ENCODE assay signal across 1 cellular context in the genomic region with DNA sequence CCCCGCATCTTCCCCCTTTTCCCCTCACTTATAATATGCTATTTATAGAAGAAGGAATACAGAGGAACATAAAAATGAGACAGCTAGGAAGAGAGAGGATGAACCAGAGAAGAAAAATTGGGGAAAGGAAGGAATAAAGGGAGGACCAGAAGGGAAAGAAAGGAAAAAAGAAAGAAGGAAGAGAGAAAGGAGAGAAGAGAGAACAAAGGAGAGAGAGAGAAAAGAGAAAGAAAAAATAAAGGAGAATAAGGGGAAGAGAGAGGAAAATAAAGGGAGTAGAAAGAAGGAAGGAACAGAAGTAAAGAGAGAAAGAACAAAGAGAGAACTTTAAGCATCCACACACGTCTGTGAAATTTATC.
TF ChIP-seq lines count a peak whose summit lies in the region.

No MANE protein-coding gene starts in this region.

TF ChIP-seq in K562, 482 proteins besides CTCF, POLR2A, EP300 and RAD21 (continued from another document and continues in another):
- TF ChIP-seq, protein P1, sequence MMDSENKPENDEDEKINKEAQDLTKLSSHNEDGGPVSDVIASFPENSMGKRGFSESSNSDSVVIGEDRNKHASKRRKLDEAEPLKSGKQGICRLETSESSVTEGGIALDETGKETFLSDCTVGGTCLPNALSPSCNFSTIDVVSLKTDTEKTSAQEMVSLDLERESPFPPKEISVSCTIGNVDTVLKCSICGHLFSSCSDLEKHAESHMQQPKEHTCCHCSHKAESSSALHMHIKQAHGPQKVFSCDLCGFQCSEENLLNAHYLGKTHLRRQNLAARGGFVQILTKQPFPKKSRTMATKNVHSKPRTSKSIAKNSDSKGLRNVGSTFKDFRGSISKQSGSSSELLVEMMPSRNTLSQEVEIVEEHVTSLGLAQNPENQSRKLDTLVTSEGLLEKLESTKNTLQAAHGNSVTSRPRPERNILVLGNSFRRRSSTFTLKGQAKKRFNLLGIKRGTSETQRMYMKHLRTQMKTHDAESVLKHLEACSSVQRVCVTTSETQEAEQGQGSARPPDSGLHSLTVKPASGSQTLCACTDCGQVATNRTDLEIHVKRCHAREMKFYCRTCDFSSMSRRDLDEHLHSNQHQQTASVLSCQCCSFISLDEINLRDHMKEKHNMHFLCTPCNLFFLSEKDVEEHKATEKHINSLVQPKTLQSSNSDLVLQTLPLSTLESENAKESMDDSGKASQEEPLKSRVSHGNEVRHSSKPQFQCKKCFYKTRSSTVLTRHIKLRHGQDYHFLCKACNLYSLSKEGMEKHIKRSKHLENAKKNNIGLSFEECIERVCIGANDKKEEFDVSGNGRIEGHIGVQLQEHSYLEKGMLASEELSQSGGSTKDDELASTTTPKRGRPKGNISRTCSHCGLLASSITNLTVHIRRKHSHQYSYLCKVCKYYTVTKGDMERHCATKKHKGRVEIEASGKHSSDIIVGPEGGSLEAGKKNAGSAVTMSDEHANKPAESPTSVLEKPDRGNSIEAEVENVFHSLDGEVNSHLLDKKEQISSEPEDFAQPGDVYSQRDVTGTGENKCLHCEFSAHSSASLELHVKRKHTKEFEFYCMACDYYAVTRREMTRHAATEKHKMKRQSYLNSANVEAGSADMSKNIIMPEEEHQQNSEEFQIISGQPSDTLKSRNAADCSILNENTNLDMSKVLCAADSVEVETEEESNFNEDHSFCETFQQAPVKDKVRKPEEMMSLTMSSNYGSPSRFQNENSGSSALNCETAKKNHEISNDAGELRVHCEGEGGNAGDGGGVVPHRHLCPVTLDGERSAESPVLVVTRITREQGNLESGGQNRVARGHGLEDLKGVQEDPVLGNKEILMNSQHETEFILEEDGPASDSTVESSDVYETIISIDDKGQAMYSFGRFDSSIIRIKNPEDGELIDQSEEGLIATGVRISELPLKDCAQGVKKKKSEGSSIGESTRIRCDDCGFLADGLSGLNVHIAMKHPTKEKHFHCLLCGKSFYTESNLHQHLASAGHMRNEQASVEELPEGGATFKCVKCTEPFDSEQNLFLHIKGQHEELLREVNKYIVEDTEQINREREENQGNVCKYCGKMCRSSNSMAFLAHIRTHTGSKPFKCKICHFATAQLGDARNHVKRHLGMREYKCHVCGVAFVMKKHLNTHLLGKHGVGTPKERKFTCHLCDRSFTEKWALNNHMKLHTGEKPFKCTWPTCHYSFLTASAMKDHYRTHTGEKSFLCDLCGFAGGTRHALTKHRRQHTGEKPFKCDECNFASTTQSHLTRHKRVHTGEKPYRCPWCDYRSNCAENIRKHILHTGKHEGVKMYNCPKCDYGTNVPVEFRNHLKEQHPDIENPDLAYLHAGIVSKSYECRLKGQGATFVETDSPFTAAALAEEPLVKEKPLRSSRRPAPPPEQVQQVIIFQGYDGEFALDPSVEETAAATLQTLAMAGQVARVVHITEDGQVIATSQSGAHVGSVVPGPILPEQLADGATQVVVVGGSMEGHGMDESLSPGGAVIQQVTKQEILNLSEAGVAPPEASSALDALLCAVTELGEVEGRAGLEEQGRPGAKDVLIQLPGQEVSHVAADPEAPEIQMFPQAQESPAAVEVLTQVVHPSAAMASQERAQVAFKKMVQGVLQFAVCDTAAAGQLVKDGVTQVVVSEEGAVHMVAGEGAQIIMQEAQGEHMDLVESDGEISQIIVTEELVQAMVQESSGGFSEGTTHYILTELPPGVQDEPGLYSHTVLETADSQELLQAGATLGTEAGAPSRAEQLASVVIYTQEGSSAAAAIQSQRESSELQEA (IDR thresholded peaks at IDR 0.05; ENCODE audit: low read depth) = 0 out of 2 replicates have a peak, but pooled peaks have one; percentile 45
- TF ChIP-seq NBN (IDR thresholded peaks at IDR 0.05; ENCODE audit: low read depth) = peak; percentile 66; the same call in 1 of the 2 replicates
- TF ChIP-seq, protein P2, sequence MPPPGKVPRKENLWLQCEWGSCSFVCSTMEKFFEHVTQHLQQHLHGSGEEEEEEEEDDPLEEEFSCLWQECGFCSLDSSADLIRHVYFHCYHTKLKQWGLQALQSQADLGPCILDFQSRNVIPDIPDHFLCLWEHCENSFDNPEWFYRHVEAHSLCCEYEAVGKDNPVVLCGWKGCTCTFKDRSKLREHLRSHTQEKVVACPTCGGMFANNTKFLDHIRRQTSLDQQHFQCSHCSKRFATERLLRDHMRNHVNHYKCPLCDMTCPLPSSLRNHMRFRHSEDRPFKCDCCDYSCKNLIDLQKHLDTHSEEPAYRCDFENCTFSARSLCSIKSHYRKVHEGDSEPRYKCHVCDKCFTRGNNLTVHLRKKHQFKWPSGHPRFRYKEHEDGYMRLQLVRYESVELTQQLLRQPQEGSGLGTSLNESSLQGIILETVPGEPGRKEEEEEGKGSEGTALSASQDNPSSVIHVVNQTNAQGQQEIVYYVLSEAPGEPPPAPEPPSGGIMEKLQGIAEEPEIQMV (tag; conservative IDR thresholded peaks at IDR 0.05; ENCODE audit: low read depth) = peak; percentile 52; the same call in 1 of the 2 replicates
- TF ChIP-seq, protein P3, sequence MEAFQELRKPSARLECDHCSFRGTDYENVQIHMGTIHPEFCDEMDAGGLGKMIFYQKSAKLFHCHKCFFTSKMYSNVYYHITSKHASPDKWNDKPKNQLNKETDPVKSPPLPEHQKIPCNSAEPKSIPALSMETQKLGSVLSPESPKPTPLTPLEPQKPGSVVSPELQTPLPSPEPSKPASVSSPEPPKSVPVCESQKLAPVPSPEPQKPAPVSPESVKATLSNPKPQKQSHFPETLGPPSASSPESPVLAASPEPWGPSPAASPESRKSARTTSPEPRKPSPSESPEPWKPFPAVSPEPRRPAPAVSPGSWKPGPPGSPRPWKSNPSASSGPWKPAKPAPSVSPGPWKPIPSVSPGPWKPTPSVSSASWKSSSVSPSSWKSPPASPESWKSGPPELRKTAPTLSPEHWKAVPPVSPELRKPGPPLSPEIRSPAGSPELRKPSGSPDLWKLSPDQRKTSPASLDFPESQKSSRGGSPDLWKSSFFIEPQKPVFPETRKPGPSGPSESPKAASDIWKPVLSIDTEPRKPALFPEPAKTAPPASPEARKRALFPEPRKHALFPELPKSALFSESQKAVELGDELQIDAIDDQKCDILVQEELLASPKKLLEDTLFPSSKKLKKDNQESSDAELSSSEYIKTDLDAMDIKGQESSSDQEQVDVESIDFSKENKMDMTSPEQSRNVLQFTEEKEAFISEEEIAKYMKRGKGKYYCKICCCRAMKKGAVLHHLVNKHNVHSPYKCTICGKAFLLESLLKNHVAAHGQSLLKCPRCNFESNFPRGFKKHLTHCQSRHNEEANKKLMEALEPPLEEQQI (IDR thresholded peaks at IDR 0.05) = 0 out of 2 replicates have a peak, but pooled peaks have one; percentile 15
- TF ChIP-seq, protein P4, sequence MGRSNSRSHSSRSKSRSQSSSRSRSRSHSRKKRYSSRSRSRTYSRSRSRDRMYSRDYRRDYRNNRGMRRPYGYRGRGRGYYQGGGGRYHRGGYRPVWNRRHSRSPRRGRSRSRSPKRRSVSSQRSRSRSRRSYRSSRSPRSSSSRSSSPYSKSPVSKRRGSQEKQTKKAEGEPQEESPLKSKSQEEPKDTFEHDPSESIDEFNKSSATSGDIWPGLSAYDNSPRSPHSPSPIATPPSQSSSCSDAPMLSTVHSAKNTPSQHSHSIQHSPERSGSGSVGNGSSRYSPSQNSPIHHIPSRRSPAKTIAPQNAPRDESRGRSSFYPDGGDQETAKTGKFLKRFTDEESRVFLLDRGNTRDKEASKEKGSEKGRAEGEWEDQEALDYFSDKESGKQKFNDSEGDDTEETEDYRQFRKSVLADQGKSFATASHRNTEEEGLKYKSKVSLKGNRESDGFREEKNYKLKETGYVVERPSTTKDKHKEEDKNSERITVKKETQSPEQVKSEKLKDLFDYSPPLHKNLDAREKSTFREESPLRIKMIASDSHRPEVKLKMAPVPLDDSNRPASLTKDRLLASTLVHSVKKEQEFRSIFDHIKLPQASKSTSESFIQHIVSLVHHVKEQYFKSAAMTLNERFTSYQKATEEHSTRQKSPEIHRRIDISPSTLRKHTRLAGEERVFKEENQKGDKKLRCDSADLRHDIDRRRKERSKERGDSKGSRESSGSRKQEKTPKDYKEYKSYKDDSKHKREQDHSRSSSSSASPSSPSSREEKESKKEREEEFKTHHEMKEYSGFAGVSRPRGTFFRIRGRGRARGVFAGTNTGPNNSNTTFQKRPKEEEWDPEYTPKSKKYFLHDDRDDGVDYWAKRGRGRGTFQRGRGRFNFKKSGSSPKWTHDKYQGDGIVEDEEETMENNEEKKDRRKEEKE (IDR thresholded peaks at IDR 0.05; ENCODE audit: borderline replicate concordance in 1 of 2, control insufficient read depth in 1 of 2, low read depth in 2 of 2, low read length in 1 of 2) = peak in 1 of 2 experiments; percentile 64; a peak in 1 of 4 replicates
- TF ChIP-seq, protein P5, sequence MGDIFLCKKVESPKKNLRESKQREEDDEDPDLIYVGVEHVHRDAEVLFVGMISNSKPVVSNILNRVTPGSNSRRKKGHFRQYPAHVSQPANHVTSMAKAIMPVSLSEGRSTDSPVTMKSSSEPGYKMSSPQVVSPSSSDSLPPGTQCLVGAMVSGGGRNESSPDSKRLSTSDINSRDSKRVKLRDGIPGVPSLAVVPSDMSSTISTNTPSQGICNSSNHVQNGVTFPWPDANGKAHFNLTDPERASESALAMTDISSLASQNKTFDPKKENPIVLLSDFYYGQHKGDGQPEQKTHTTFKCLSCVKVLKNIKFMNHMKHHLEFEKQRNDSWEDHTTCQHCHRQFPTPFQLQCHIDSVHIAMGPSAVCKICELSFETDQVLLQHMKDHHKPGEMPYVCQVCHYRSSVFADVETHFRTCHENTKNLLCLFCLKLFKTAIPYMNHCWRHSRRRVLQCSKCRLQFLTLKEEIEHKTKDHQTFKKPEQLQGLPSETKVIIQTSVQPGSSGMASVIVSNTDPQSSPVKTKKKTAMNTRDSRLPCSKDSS (IDR thresholded peaks at IDR 0.05; ENCODE audit: low read depth, partially characterized antibody) = peak; percentile 26
- no peak; the same call in 1 of the 2 replicates for TF ChIP-seq BRD4 (IDR thresholded peaks at IDR 0.05)
- TF ChIP-seq, protein P6, sequence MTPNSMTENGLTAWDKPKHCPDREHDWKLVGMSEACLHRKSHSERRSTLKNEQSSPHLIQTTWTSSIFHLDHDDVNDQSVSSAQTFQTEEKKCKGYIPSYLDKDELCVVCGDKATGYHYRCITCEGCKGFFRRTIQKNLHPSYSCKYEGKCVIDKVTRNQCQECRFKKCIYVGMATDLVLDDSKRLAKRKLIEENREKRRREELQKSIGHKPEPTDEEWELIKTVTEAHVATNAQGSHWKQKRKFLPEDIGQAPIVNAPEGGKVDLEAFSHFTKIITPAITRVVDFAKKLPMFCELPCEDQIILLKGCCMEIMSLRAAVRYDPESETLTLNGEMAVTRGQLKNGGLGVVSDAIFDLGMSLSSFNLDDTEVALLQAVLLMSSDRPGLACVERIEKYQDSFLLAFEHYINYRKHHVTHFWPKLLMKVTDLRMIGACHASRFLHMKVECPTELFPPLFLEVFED (CRISPR knock-in tag; conservative IDR thresholded peaks at IDR 0.05) = peak; percentile 95
- TF ChIP-seq DNMT1 (IDR thresholded peaks at IDR 0.05) = peak; percentile 74; the same call in 1 of the 2 replicates
- 0 out of 2 replicates have a peak, but pooled peaks have one; percentile 8 for TF ChIP-seq TEAD4 (IDR thresholded peaks at IDR 0.05; ENCODE audit: low read length)
- TF ChIP-seq TEAD4 (CRISPR knock-in tag; IDR thresholded peaks at IDR 0.05; ENCODE audit: borderline replicate concordance) = no peak
- 0 out of 2 replicates have a peak, but pooled peaks have one; percentile 11 for TF ChIP-seq MIER1 (IDR thresholded peaks at IDR 0.05; ENCODE audit: low read depth)
- peak; percentile 37 for TF ChIP-seq NCOA4 (IDR thresholded peaks at IDR 0.05; ENCODE audit: partially characterized antibody)
- peak; percentile 33 for TF ChIP-seq ASH1L (IDR thresholded peaks at IDR 0.05; ENCODE audit: borderline replicate concordance, low read depth, partially characterized antibody)
- no peak for TF ChIP-seq U2AF2 (optimal IDR thresholded peaks at IDR 0.05; ENCODE audit: low read depth, low read length)
- TF ChIP-seq HDGF (IDR thresholded peaks at IDR 0.05) = no peak
- TF ChIP-seq, protein P7, sequence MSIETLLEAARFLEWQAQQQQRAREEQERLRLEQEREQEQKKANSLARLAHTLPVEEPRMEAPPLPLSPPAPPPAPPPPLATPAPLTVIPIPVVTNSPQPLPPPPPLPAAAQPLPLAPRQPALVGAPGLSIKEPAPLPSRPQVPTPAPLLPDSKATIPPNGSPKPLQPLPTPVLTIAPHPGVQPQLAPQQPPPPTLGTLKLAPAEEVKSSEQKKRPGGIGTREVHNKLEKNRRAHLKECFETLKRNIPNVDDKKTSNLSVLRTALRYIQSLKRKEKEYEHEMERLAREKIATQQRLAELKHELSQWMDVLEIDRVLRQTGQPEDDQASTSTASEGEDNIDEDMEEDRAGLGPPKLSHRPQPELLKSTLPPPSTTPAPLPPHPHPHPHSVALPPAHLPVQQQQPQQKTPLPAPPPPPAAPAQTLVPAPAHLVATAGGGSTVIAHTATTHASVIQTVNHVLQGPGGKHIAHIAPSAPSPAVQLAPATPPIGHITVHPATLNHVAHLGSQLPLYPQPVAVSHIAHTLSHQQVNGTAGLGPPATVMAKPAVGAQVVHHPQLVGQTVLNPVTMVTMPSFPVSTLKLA (conservative IDR thresholded peaks at IDR 0.05) = peak; percentile 44 to 49; a peak in 2 of 4 replicates
- 0 out of 2 replicates have a peak, but pooled peaks have one; percentile 60 for TF ChIP-seq KAT8 (IDR thresholded peaks at IDR 0.05; ENCODE audit: low read depth)
- TF ChIP-seq TRIM24 (IDR thresholded peaks at IDR 0.05) = peak in 1 of 2 experiments; percentile 44; a peak in 1 of 4 replicates
- peak in 1 of 2 experiments; percentile 78; a peak in 3 of 4 replicates for TF ChIP-seq ARNT (IDR thresholded peaks at IDR 0.05)
- TF ChIP-seq OTX1 (CRISPR knock-in tag; IDR thresholded peaks at IDR 0.05) = peak; percentile 83; the same call in 1 of the 2 replicates
- peak; percentile 46 for TF ChIP-seq ARID1B (IDR thresholded peaks at IDR 0.05)
- peak; percentile 52 for TF ChIP-seq TAF9B (IDR thresholded peaks at IDR 0.05; ENCODE audit: partially characterized antibody)
- peak in 1 of 2 experiments; percentile 39; a peak in 2 of 4 replicates for TF ChIP-seq KDM1A (IDR thresholded peaks at IDR 0.05)
- peak; percentile 49 to 77; a peak in 3 of 4 replicates for TF ChIP-seq HDAC1 (IDR thresholded peaks at IDR 0.05)
- peak; percentile 32 to 52; a peak in 1 of 4 replicates for TF ChIP-seq FOXK2 (conservative IDR thresholded peaks at IDR 0.05 in 1 of 2, IDR thresholded peaks at IDR 0.05 in 1 of 2; ENCODE audit: low read depth in 2 of 2)
- TF ChIP-seq KAT7 (CRISPR knock-in tag; IDR thresholded peaks at IDR 0.05; ENCODE audit: borderline replicate concordance) = no peak
- TF ChIP-seq MEIS2 (IDR thresholded peaks at IDR 0.05; ENCODE audit: partially characterized antibody) = no peak
- TF ChIP-seq, protein P8, sequence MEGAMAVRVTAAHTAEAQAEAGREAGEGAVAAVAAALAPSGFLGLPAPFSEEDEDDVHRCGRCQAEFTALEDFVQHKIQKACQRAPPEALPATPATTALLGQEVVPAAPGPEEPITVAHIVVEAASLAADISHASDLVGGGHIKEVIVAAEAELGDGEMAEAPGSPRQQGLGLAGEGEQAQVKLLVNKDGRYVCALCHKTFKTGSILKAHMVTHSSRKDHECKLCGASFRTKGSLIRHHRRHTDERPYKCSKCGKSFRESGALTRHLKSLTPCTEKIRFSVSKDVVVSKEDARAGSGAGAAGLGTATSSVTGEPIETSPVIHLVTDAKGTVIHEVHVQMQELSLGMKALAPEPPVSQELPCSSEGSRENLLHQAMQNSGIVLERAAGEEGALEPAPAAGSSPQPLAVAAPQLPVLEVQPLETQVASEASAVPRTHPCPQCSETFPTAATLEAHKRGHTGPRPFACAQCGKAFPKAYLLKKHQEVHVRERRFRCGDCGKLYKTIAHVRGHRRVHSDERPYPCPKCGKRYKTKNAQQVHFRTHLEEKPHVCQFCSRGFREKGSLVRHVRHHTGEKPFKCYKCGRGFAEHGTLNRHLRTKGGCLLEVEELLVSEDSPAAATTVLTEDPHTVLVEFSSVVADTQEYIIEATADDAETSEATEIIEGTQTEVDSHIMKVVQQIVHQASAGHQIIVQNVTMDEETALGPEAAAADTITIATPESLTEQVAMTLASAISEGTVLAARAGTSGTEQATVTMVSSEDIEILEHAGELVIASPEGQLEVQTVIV (CRISPR knock-in tag; IDR thresholded peaks at IDR 0.05; ENCODE audit: borderline replicate concordance) = peak; percentile 49; the same call in 1 of the 2 replicates
- peak; percentile 60 for TF ChIP-seq ELF4 (CRISPR knock-in tag; IDR thresholded peaks at IDR 0.05)
- TF ChIP-seq ARID2 (IDR thresholded peaks at IDR 0.05) = peak; percentile 78; the same call in 1 of the 2 replicates
